Comparison of ENCODE assay signal across 11 cellular contexts in genomic region chr3:29513236-29513635, GRCh38.
DNase-seq lines count a peak whose midpoint lies in the region; ATAC-seq, FAIRE-seq and TF ChIP-seq lines count a peak whose summit lies in the region.
"Had no signal": no experiment of that assay in that cellular context is flagged by ENCODE, and none has a peak within 500 bp of the region (broad histone marks: within the 10 kb centered on the region; RNA-seq: fewer than 3 reads in every experiment).

No MANE protein-coding gene starts in this region.

- CTCF ChIA-PET in GM12878 (lab: Yijun Ruan, JAX): interaction anchor here (1.3 kb wide), 1 partner anchor 20 kb away, joined by 3 read pairs; no protein-coding TSS in a partner anchor

- RAD21 ChIA-PET in GM12878 (lab: Charles Lee; ENCODE audit: unreplicated experiment): interaction anchor here (1.0 to 1.1 kb wide), 2 partner anchors 51 to 128 kb away, joined by 3 read pairs; no protein-coding TSS in a partner anchor

- H3K36me3 ChIP-seq in right atrium auricular region: no peaks in the 10 kb centered on the region
- no peaks in the 10 kb centered on the region for H3K36me3 ChIP-seq in GM12878 (ENCODE audit: control insufficient read depth in 2 of 2, insufficient read depth in 2 of 2, low read length in 1 of 2)
- H3K36me3 ChIP-seq in right lobe of liver: no peaks in the 10 kb centered on the region
- no peaks in the 10 kb centered on the region for H3K36me3 ChIP-seq in uterus
- no peaks in the 10 kb centered on the region for H3K36me3 ChIP-seq in colonic mucosa

- FAIRE-seq in GM12878 (lab: Jason Lieb, UNC): no peak

- H3K79me2 ChIP-seq in GM12878 (ENCODE audit: control insufficient read depth, insufficient read depth, low read length): no peaks in the 10 kb centered on the region

- BruUV-seq in GM12878 (replicated peaks; lab: Mats Ljungman, UMichigan): no TSS peak

- TF ChIP-seq CTCF in right atrium auricular region (IDR thresholded peaks at IDR 0.05) (no peak), GM12878 (IDR thresholded peaks at IDR 0.05 in 2 of 3, conservative IDR thresholded peaks at IDR 0.05 in 1 of 3; ENCODE audit: control insufficient read depth in 2 of 3, extremely low read depth in 1 of 3, insufficient read depth in 1 of 3, low read depth in 3 of 3, low read length in 3 of 3) (no peak), right lobe of liver (IDR thresholded peaks at IDR 0.05) (no peak), uterus (IDR thresholded peaks at IDR 0.05) (no peak), colonic mucosa (IDR thresholded peaks at IDR 0.05) (no peak)

- TF ChIP-seq RAD21 in GM12878 (IDR thresholded peaks at IDR 0.05; ENCODE audit: insufficient read depth, low read depth, low read length): no peak

- peak overlapping the region; percentile 35; the same call in 1 of the 2 replicates for H3K4me2 ChIP-seq in GM12878 (ENCODE audit: control insufficient read depth, insufficient read depth)

- in situ Hi-C loops in GM12878 (cut with MboI): no loop called here

- TF ChIP-seq POLR2A in GM12878 (IDR thresholded peaks at IDR 0.05; ENCODE audit: low read depth, low read length): no peak
- TF ChIP-seq POLR2A in right lobe of liver (IDR thresholded peaks at IDR 0.05): no peak
- no peak for TF ChIP-seq POLR2A in uterus (IDR thresholded peaks at IDR 0.05)

- H3K27me3 ChIP-seq in right atrium auricular region (no peaks in the 10 kb centered on the region), GM12878 (replicated peaks in 1 of 2; ENCODE audit: control insufficient read depth in 2 of 2, insufficient read depth in 2 of 2, low read length in 1 of 2) (no peaks in the 10 kb centered on the region), right lobe of liver (no peaks in the 10 kb centered on the region), uterus (no peaks in the 10 kb centered on the region), colonic mucosa (no peaks in the 10 kb centered on the region)

- DNase-seq in Right ventricle myocardium inferior (ENCODE audit: missing footprints) (no peak), right atrium auricular region (ENCODE audit: low spot score) (no peak), GM12878 (ENCODE audit: low read depth, low spot score) (no peak), right lobe of liver (no peak), uterus (peak in 1 of 2 donors; percentile 43), colonic mucosa (no peak), SKM-1 treated with dmso at 0.1 percent for 144 hours (lab: John Stamatoyannopoulos, UW; ENCODE audit: unreplicated experiment) (no peak)
- DNase-seq: 8988T, DND-41, NCI-H1930 had no signal

- no peaks in the 10 kb centered on the region for H4K20me1 ChIP-seq in GM12878 (ENCODE audit: control insufficient read depth, insufficient read depth)

- no peak overlapping the region for H3K4me3 ChIP-seq in right atrium auricular region
- no peak overlapping the region for H3K4me3 ChIP-seq in GM12878
- H3K4me3 ChIP-seq in right lobe of liver: no peak overlapping the region
- H3K4me3 ChIP-seq in uterus: no peak overlapping the region
- no peak overlapping the region for H3K4me3 ChIP-seq in colonic mucosa

- TF ChIP-seq EP300 in GM12878 (IDR thresholded peaks at IDR 0.05; ENCODE audit: borderline replicate concordance in 1 of 2, control insufficient read depth in 1 of 2, low read depth in 2 of 2, low read length in 2 of 2): no peak

- WGBS in GM12878 (ENCODE audit: insufficient coverage, insufficient replicate concordance, low lambda C conversion rate, missing lambda C conversion rate): 3% methylated on average over 3 of the region's 3 CpGs
- 23% methylated on average over 3 of the region's 3 CpGs for WGBS in right lobe of liver (ENCODE audit: insufficient coverage, low coverage, low lambda C conversion rate, missing lambda C conversion rate)

- peaks cover 0 to 36% of the 10 kb centered on the region in 2 donors for H3K4me1 ChIP-seq in right atrium auricular region
- peaks cover 9% of the 10 kb centered on the region for H3K4me1 ChIP-seq in GM12878 (ENCODE audit: control insufficient read depth, insufficient read depth, low read length)
- H3K4me1 ChIP-seq in right lobe of liver: peaks cover 0 to 17% (median 8%) of the 10 kb centered on the region in 4 donors
- H3K4me1 ChIP-seq in uterus: no peaks in the 10 kb centered on the region
- no peaks in the 10 kb centered on the region for H3K4me1 ChIP-seq in colonic mucosa

- POLR2A ChIA-PET in GM12878 (lab: Charles Lee): no interaction called here

- H3K9me3 ChIP-seq in right atrium auricular region: no peaks in the 10 kb centered on the region
- no peaks in the 10 kb centered on the region for H3K9me3 ChIP-seq in GM12878 (replicated peaks; ENCODE audit: control insufficient read depth, insufficient read depth, low read length)
- H3K9me3 ChIP-seq in right lobe of liver: no peaks in the 10 kb centered on the region
- H3K9me3 ChIP-seq in uterus: no peaks in the 10 kb centered on the region
- no peaks in the 10 kb centered on the region for H3K9me3 ChIP-seq in colonic mucosa

- H3K27ac ChIP-seq in right atrium auricular region (peak overlapping the region in 1 of 2 donors; percentile 36), GM12878 (ENCODE audit: control insufficient read depth, insufficient read depth) (no peak overlapping the region), right lobe of liver (peak overlapping the region in 1 of 3 donors; percentile 24), uterus (peak overlapping the region; percentile 17 to 22), colonic mucosa (no peak overlapping the region)

- intact Hi-C loops in Right ventricle myocardium inferior (cut with DNase I) (no loop called here), GM12878 (cut with micrococcal nuclease; ENCODE audit: unreplicated experiment) (no loop called here), right lobe of liver (cut with DNase I) (no loop called here), uterus (cut with DNase I; ENCODE audit: low total_unique reads) (no loop called here), colonic mucosa (cut with DNase I) (no loop called here)

- ATAC-seq in Right ventricle myocardium inferior: peak; percentile 71
- ATAC-seq in GM12878: peak; percentile 54
- ATAC-seq in right lobe of liver: peak; percentile 47 to 76 (median 72)
- ATAC-seq in GM21360 (IDR thresholded peaks at IDR 0.05; ENCODE audit: unreplicated experiment): no peak

- H3K9ac ChIP-seq in GM12878 (ENCODE audit: control insufficient read depth, insufficient read depth, low read length) (no peak overlapping the region), colonic mucosa (ENCODE audit: low read depth in 2 of 2, low read length in 2 of 2) (no peak overlapping the region)

- no peak overlapping the region for H2AFZ ChIP-seq in GM12878 (ENCODE audit: control insufficient read depth, low read depth, low read length)

- SMC1A ChIA-PET in GM12878 (lab: Charles Lee; ENCODE audit: uncharacterized antibody, unreplicated experiment): interaction anchor here (0.6 to 1.6 kb wide), 2 partner anchors 111 to 155 kb away, joined by 3 to 4 read pairs; no protein-coding TSS in a partner anchor

TF ChIP-seq in GM12878, 131 proteins besides CTCF, POLR2A, EP300 and RAD21 (continues in another document):
- TF ChIP-seq TCF7 (IDR thresholded peaks at IDR 0.05; ENCODE audit: borderline replicate concordance) (no peak), NFIC (IDR thresholded peaks at IDR 0.05; ENCODE audit: low read depth, low read length) (no peak)
- TF ChIP-seq, protein P1, sequence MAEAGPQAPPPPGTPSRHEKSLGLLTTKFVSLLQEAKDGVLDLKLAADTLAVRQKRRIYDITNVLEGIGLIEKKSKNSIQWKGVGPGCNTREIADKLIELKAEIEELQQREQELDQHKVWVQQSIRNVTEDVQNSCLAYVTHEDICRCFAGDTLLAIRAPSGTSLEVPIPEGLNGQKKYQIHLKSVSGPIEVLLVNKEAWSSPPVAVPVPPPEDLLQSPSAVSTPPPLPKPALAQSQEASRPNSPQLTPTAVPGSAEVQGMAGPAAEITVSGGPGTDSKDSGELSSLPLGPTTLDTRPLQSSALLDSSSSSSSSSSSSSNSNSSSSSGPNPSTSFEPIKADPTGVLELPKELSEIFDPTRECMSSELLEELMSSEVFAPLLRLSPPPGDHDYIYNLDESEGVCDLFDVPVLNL (IDR thresholded peaks at IDR 0.05; ENCODE audit: low read depth, low read length): no peak
- TF ChIP-seq, protein P2, sequence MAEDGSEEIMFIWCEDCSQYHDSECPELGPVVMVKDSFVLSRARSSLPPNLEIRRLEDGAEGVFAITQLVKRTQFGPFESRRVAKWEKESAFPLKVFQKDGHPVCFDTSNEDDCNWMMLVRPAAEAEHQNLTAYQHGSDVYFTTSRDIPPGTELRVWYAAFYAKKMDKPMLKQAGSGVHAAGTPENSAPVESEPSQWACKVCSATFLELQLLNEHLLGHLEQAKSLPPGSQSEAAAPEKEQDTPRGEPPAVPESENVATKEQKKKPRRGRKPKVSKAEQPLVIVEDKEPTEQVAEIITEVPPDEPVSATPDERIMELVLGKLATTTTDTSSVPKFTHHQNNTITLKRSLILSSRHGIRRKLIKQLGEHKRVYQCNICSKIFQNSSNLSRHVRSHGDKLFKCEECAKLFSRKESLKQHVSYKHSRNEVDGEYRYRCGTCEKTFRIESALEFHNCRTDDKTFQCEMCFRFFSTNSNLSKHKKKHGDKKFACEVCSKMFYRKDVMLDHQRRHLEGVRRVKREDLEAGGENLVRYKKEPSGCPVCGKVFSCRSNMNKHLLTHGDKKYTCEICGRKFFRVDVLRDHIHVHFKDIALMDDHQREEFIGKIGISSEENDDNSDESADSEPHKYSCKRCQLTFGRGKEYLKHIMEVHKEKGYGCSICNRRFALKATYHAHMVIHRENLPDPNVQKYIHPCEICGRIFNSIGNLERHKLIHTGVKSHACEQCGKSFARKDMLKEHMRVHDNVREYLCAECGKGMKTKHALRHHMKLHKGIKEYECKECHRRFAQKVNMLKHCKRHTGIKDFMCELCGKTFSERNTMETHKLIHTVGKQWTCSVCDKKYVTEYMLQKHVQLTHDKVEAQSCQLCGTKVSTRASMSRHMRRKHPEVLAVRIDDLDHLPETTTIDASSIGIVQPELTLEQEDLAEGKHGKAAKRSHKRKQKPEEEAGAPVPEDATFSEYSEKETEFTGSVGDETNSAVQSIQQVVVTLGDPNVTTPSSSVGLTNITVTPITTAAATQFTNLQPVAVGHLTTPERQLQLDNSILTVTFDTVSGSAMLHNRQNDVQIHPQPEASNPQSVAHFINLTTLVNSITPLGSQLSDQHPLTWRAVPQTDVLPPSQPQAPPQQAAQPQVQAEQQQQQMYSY (CRISPR knock-in tag; IDR thresholded peaks at IDR 0.05): no peak

Comparison
In these comparisons a context has a peak if more than half of its experiments do, and no peak if none do; other contexts are left out.
1. H3K27ac ChIP-seq: peak in uterus (2 of 2); none in GM12878 (single experiment) and colonic mucosa (single experiment).